ENCODE assay signal across 14 cellular contexts in the genomic region with DNA sequence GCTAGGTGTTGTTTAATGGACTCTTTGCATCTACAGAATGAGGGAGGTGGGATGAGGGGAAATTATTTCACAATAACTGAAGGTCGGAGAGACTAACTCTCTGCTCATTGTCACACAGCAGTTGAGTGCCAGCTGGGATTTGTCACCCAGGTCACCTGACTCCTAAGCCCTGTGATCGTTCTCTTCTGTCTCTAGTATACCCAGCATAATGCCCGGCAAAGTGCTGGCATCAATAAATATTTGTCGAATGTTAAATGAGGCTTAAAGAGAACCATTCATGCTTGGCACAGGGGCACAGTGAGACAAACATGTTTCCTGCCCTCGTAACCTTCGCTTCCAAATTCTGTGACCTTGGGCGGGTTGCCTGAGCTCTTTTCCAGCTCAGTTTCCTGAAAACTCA.
DNase-seq lines count a peak whose midpoint lies in the region; ATAC-seq and TF ChIP-seq lines count a peak whose summit lies in the region.
"Had no signal": no experiment of that assay in that cellular context is flagged by ENCODE, and none has a peak within 500 bp of the region (broad histone marks: within the 10 kb centered on the region; RNA-seq: fewer than 3 reads in every experiment).

No MANE protein-coding gene starts in this region.

- H3K4me3 ChIP-seq in uterus: no peak overlapping the region
- H3K4me3 ChIP-seq: A549, Peyer's patch had no signal

- ATAC-seq in GM18517 (IDR thresholded peaks at IDR 0.05; ENCODE audit: unreplicated experiment): no peak
- no peak for ATAC-seq in omental fat pad (ENCODE audit: low FRiP score)
- ATAC-seq: A549 had no signal

- intact Hi-C loops in uterus (cut with DNase I; ENCODE audit: low total_unique reads): no loop called here

- H3K27ac ChIP-seq in uterus: peak overlapping the region; percentile 38 to 43
- H3K27ac ChIP-seq: A549, HL-60 had no signal

- peaks cover 1 to 8% of the 10 kb centered on the region in 2 donors for H3K4me1 ChIP-seq in uterus

- no peaks in the 10 kb centered on the region for H3K9me3 ChIP-seq in uterus
- H3K9me3 ChIP-seq: A549, Peyer's patch had no signal

- TF ChIP-seq POLR2A in uterus (IDR thresholded peaks at IDR 0.05): no peak

- H3K36me3 ChIP-seq in uterus: no peaks in the 10 kb centered on the region
- H3K36me3 ChIP-seq: Peyer's patch had no signal

- TF ChIP-seq CTCF in uterus (IDR thresholded peaks at IDR 0.05) (no peak), omental fat pad (IDR thresholded peaks at IDR 0.05) (no peak)

- H3K27me3 ChIP-seq in uterus: no peaks in the 10 kb centered on the region
- H3K27me3 ChIP-seq: Peyer's patch had no signal

- DNase-seq in NCI-H2196 (lab: John Stamatoyannopoulos, UW; ENCODE audit: unreplicated experiment): peak; percentile 15
- DNase-seq in NCI-H2196 treated with DMSO at 0.1 percent for 48 hours (lab: John Stamatoyannopoulos, UW; ENCODE audit: unreplicated experiment): no peak
- DNase-seq in dermis microvascular lymphatic vessel endothelial cell (ENCODE audit: low read depth in 2 of 2): peak; percentile 75 to 92
- DNase-seq in midbrain (lab: John Stamatoyannopoulos, UW): peak; percentile 16
- DNase-seq in uterus: no peak
- DNase-seq in putamen (ENCODE audit: low spot score): no peak
- no peak for DNase-seq in omental fat pad (ENCODE audit: low spot score)
- DNase-seq: DND-41, naive B cell, Peyer's patch, T1000 had no signal

Comparison
In these comparisons a context has a peak if more than half of its experiments do, and no peak if none do; other contexts are left out.
1. DNase-seq: peak in NCI-H2196 (single experiment), dermis microvascular lymphatic vessel endothelial cell (2 of 2) and midbrain (single experiment); none in NCI-H2196 treated with DMSO at 0.1 percent for 48 hours (single experiment), uterus (0 of 2), putamen (single experiment) and omental fat pad (single experiment).